Comparison of ENCODE assay signal across 8 cellular contexts in the genomic region with DNA sequence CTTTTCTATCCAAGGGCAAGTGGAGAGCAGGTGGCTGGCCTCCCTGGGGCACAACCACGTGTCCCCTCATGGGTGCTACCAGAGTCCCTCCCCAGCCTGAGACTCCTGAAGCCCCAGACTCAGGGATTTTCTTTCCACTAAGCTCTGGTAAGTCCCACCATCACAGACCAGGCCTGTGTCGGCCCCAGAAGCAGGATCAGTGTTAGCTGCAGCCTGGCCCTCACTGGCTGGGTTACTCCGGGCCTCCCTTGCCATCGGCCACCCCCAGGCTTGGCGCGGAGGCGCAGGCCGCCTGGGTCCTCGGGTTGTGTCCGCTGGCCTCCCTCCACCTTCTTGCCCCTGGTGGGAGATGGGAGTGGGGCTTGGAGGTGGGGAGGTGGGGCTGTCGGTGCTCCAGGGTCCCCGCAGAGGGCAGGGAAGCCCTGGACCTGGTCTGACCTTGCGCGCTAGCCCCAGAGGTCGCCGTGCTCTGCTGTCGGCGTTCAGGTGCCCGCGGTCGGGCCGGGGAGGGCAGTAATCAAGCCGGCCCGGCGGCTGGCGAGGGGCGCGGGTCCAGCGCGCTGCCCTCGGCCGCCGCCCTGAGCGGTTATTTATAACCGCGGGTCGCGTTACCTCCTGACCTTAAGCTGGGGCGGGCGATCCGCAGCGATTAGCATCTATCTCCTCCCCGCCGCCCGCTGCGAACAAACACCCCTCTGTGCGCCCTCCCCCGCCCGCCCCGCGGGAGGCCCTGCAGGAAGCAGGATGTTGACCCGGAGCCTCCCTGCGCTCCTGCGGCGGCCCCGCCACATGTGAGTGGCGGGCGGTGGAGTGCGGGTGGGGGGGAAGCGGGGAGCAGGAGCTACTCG.
A peak's percentile ranks its signal among the peaks of the same experiment; 100 is the strongest.
DNase-seq lines count a peak whose midpoint lies in the region; ATAC-seq, FAIRE-seq and TF ChIP-seq lines count a peak whose summit lies in the region.

No MANE protein-coding gene starts in this region.

- no peak for ATAC-seq in HG02938 (IDR thresholded peaks at IDR 0.05; ENCODE audit: unreplicated experiment)

- H3K36me3 ChIP-seq in ES-I3 (ENCODE audit: insufficient read depth, low read length) (no peaks in the 10 kb centered on the region), Loucy (ENCODE audit: insufficient read depth, low read length) (no peaks in the 10 kb centered on the region), astrocyte (ENCODE audit: insufficient read depth, low read length) (no peaks in the 10 kb centered on the region), small intestine (ENCODE audit: control insufficient read depth in 2 of 2, insufficient read depth in 2 of 2, low read length in 2 of 2) (no peaks in the 10 kb centered on the region)

- H3K9me3 Mint-ChIP-seq in astrocyte (ENCODE audit: unreplicated experiment), result no peaks in the 10 kb centered on the region

- H4K20me1 ChIP-seq in Loucy (ENCODE audit: insufficient read depth, low read length, poor library complexity, severe bottlenecking) (no peaks in the 10 kb centered on the region), astrocyte (ENCODE audit: insufficient read depth, low read length) (no peaks in the 10 kb centered on the region)

- H3K4me2 ChIP-seq in Loucy (ENCODE audit: low read depth, low read length, poor library complexity, severe bottlenecking), result peak overlapping the region; percentile 68
- H3K4me2 ChIP-seq in astrocyte (ENCODE audit: low read length), result peak overlapping the region; percentile 80

- H2AFZ ChIP-seq in Loucy (ENCODE audit: low read length), result peak overlapping the region; percentile 87
- H2AFZ ChIP-seq in astrocyte (ENCODE audit: low read depth, low read length), result peak overlapping the region; percentile 66

- H3K27me3 Mint-ChIP-seq in astrocyte (ENCODE audit: low read depth, unreplicated experiment), result peaks cover 12% of the 10 kb centered on the region

- H3K36me3 Mint-ChIP-seq in astrocyte (ENCODE audit: low read depth, unreplicated experiment), result no peaks in the 10 kb centered on the region

- H3F3A ChIP-seq in Loucy (ENCODE audit: low read depth), result no peaks in the 10 kb centered on the region

- DNase-seq in T-helper 9 cell (peak; percentile 70), astrocyte (ENCODE audit: low read depth) (no peak), iPS-NIHi7 (ENCODE audit: extremely low spot score) (peak; percentile 65), small intestine (peak; percentile 87), cerebellar nuclear complex (lab: John Stamatoyannopoulos, UW) (no peak)

- no peaks in the 10 kb centered on the region for H3K27me3 ChIP-seq in Loucy (ENCODE audit: insufficient read depth, low read length, poor library complexity, severe bottlenecking)
- H3K27me3 ChIP-seq in astrocyte (ENCODE audit: insufficient read depth, low read length), result no peaks in the 10 kb centered on the region
- H3K27me3 ChIP-seq in small intestine (ENCODE audit: control insufficient read depth in 2 of 2, insufficient read depth in 2 of 2, low read length in 2 of 2), result no peaks in the 10 kb centered on the region

- H3K27ac Mint-ChIP-seq in astrocyte (ENCODE audit: unreplicated experiment), result no peak overlapping the region

- FAIRE-seq in astrocyte (lab: Jason Lieb, UNC), result no peak
- no peak for FAIRE-seq in small intestine (lab: Jason Lieb, UNC)

- H3K27ac ChIP-seq in astrocyte (ENCODE audit: low read depth, low read length), result no peak overlapping the region
- peak overlapping the region; percentile 91 to 96 for H3K27ac ChIP-seq in small intestine (ENCODE audit: low read depth in 1 of 2, low read length in 1 of 2)

- H3K9me3 ChIP-seq in ES-I3 (ENCODE audit: control insufficient read depth, insufficient read depth, low read length) (no peaks in the 10 kb centered on the region), Loucy (ENCODE audit: insufficient read depth, low read depth, low read length) (no peaks in the 10 kb centered on the region), astrocyte (ENCODE audit: insufficient read depth, low read depth, low read length) (no peaks in the 10 kb centered on the region), small intestine (ENCODE audit: control insufficient read depth, low read depth) (no peaks in the 10 kb centered on the region)

- H3K4me1 ChIP-seq in ES-I3 (ENCODE audit: insufficient read depth, low read length), result peaks cover 24% of the 10 kb centered on the region; the same call in 1 of the 2 replicates
- H3K4me1 ChIP-seq in Loucy (ENCODE audit: insufficient read depth, low read length, poor library complexity, severe bottlenecking), result peaks cover 16% of the 10 kb centered on the region
- H3K4me1 ChIP-seq in astrocyte (ENCODE audit: insufficient read depth, low read length), result peaks cover 24% of the 10 kb centered on the region
- H3K4me1 ChIP-seq in small intestine (ENCODE audit: control insufficient read depth in 2 of 2, insufficient read depth in 1 of 2, low read depth in 1 of 2, low read length in 1 of 2), result peaks cover 4 to 5% of the 10 kb centered on the region in 2 donors

- H3K4me1 Mint-ChIP-seq in astrocyte (ENCODE audit: low read depth, unreplicated experiment), result peaks cover 17% of the 10 kb centered on the region

- H3K9ac ChIP-seq in ES-I3 (ENCODE audit: low read depth, low read length) (peak overlapping the region; percentile 59; the same call in 1 of the 2 replicates), Loucy (ENCODE audit: low read depth, low read length, poor library complexity, severe bottlenecking) (peak overlapping the region; percentile 70), astrocyte (ENCODE audit: low read length) (peak overlapping the region; percentile 28)

- no peak overlapping the region for H3K4me3 Mint-ChIP-seq in astrocyte (ENCODE audit: unreplicated experiment)

- peak overlapping the region; percentile 70 for H3K4me3 ChIP-seq in Loucy (ENCODE audit: low read length, poor library complexity, severe bottlenecking)
- peak overlapping the region; percentile 33 for H3K4me3 ChIP-seq in astrocyte (ENCODE audit: insufficient read depth, low read depth, low read length)
- peak overlapping the region; percentile 34 to 61 for H3K4me3 ChIP-seq in small intestine (ENCODE audit: low read depth in 1 of 2, low read length in 2 of 2)

- H3K9me2 ChIP-seq in Loucy (replicated peaks; ENCODE audit: low read depth, low read length), result no peaks in the 10 kb centered on the region

- WGBS in small intestine, 3 donors, result 4 to 6% (median 4%) methylated on average over 45 to 61 of the region's 61 CpGs

- no peak for TF ChIP-seq CTCF in Loucy (conservative IDR thresholded peaks at IDR 0.05; ENCODE audit: low read length)
- TF ChIP-seq CTCF in astrocyte (IDR thresholded peaks at IDR 0.05; ENCODE audit: insufficient read depth, low read depth, low read length), result no peak

- H3K79me2 ChIP-seq in Loucy (ENCODE audit: insufficient read depth, low read length) (no peaks in the 10 kb centered on the region), astrocyte (ENCODE audit: insufficient read depth, low read length) (no peaks in the 10 kb centered on the region)

Comparison
In these comparisons a context has a peak if more than half of its experiments do, and no peak if none do; other contexts are left out.
1. DNase-seq: peak in T-helper 9 cell (single experiment), iPS-NIHi7 (single experiment) and small intestine (single experiment); none in astrocyte (single experiment) and cerebellar nuclear complex (0 of 2).
2. Peak in every context shown above with its lines, with median percentiles within 50 percentile points of each other: H3K9ac ChIP-seq and H3K4me3 ChIP-seq.